Comparison of ENCODE assay signal across 8 cellular contexts in the genomic region with DNA sequence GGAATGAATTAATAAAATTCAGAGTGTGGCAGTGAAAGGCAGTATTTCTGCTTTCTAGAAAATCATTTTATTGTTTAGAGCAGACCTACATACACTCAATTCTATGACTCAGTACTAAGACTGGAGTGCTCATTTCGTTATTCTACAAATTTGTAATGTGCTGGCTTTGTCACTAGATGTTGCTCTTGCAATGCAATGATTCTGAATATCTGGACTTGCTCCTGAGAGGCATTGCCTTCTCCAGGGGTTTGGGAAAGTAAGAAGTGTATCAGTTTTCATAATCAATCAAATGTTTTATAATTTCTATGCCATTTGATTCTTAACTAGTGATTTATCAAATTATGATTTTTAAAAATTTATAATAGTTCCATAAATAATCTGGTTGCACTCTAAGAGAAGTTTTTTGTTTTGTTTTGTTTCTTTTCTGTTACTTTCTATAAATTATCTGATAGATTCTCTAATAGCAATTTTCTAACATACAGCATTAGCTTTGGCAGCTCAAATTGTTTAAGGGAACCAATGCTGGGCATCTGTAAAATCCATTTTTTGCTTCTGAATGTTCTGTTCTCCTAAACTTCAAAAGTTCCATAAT.
DNase-seq lines count a peak whose midpoint lies in the region; ATAC-seq, FAIRE-seq and TF ChIP-seq lines count a peak whose summit lies in the region.

No MANE protein-coding gene starts in this region.

- CTCF ChIA-PET in A549 (lab: Yijun Ruan, JAX) (interaction anchor here (0.7 to 15.1 kb wide), 18 partner anchors 10 to 473 kb away, joined by 3 to 175 read pairs (median 4); no protein-coding TSS in a partner anchor), HEK293 (lab: Yijun Ruan, JAX) (interaction anchor here (0.7 to 6.5 kb wide), 20 partner anchors 11 to 498 kb away, joined by 3 to 127 read pairs (median 4); no protein-coding TSS in a partner anchor), endothelial cell of umbilical vein (lab: Charles Lee) (interaction anchor here (0.8 to 9.8 kb wide), 10 partner anchors 10 to 472 kb away, joined by 3 to 186 read pairs (median 4); no protein-coding TSS in a partner anchor)

- H3K9me3 Mint-ChIP-seq in naive B cell, result no peaks in the 10 kb centered on the region
- H3K9me3 Mint-ChIP-seq in activated T-helper 1 cell treated with anti-CD3 and anti-CD28 coated beads, Interleukin-12 subunit alpha, Interleukin-12 subunit beta, Interleukin-2, Interleukin-4 antibody, amounts not matched to agents 30 ng/mL and 10 ng/mL and 1 ng/mL, durations not matched to agents 14 hours and 24 hours and 36 hours, result no peaks in the 10 kb centered on the region

- DNase-seq in A549 (ENCODE audit: low read depth in 1 of 2, low spot score in 1 of 2), result peak; percentile 55 to 75
- peak; percentile 52 for DNase-seq in GM10266 (ENCODE audit: extremely low spot score)
- peak; percentile 42 for DNase-seq in LNCaP clone FGC (ENCODE audit: low read depth)
- DNase-seq in SJCRH30, result peak; percentile 8 to 69
- peak; percentile 89 for DNase-seq in endothelial cell of umbilical vein (ENCODE audit: low read depth, low spot score)
- DNase-seq in naive B cell, result peak; percentile 48
- no peak for DNase-seq in activated T-helper 1 cell treated with anti-CD3 and anti-CD28 coated beads, Interleukin-12 subunit alpha, Interleukin-12 subunit beta, Interleukin-2, Interleukin-4 antibody, amounts not matched to agents 30 ng/mL and 10 ng/mL and 1 ng/mL, durations not matched to agents 14 hours and 24 hours and 36 hours (ENCODE audit: low spot score)

- FAIRE-seq in A549 (lab: Jason Lieb, UNC) (peak; percentile 88), endothelial cell of umbilical vein (lab: Jason Lieb, UNC) (peak; percentile 81)

- H3K79me2 ChIP-seq in endothelial cell of umbilical vein (ENCODE audit: control insufficient read depth, insufficient read depth, low read length), result no peaks in the 10 kb centered on the region

- H3K4me1 ChIP-seq in A549 (peaks cover 53% of the 10 kb centered on the region), HEK293 (ENCODE audit: control insufficient read depth, insufficient read depth, low read length) (no peaks in the 10 kb centered on the region), SJCRH30 (peaks cover 8% of the 10 kb centered on the region), endothelial cell of umbilical vein (ENCODE audit: control insufficient read depth, extremely low read depth, insufficient read depth, low read length) (peaks cover 6% of the 10 kb centered on the region)

- H3K27ac Mint-ChIP-seq in naive B cell, result peak overlapping the region in 3 of 6 donors; percentile 17 to 87 (median 78)
- H3K27ac Mint-ChIP-seq in activated T-helper 1 cell treated with anti-CD3 and anti-CD28 coated beads, Interleukin-12 subunit alpha, Interleukin-12 subunit beta, Interleukin-2, Interleukin-4 antibody, amounts not matched to agents 30 ng/mL and 10 ng/mL and 1 ng/mL, durations not matched to agents 14 hours and 24 hours and 36 hours, result no peak overlapping the region

- no peak overlapping the region for H2AFZ ChIP-seq in endothelial cell of umbilical vein (ENCODE audit: low read depth, low read length)

- H3K36me3 ChIP-seq in HEK293 (ENCODE audit: control insufficient read depth in 2 of 2, insufficient read depth in 1 of 2, low read length in 2 of 2), result no peaks in the 10 kb centered on the region
- H3K36me3 ChIP-seq in SJCRH30, result no peaks in the 10 kb centered on the region
- no peaks in the 10 kb centered on the region for H3K36me3 ChIP-seq in endothelial cell of umbilical vein (ENCODE audit: control insufficient read depth in 2 of 2, extremely low read depth in 1 of 2, insufficient read depth in 2 of 2, low read length in 2 of 2)

- H3K4me2 ChIP-seq in A549, result peak overlapping the region; percentile 46; the same call in 2 of the 3 replicates
- H3K4me2 ChIP-seq in endothelial cell of umbilical vein (ENCODE audit: insufficient read depth, low read length), result no peak overlapping the region

- H3K4me3 ChIP-seq in A549 (no peak overlapping the region), HEK293 (ENCODE audit: low read depth, low read length) (no peak overlapping the region), LNCaP clone FGC (ENCODE audit: low read depth, low read length) (no peak overlapping the region), SJCRH30 (no peak overlapping the region), endothelial cell of umbilical vein (replicated peaks in 1 of 3; ENCODE audit: insufficient read depth in 1 of 3, low read depth in 1 of 3, low read length in 3 of 3) (no peak overlapping the region)

- no peaks in the 10 kb centered on the region for H3K27me3 ChIP-seq in SJCRH30
- no peaks in the 10 kb centered on the region for H3K27me3 ChIP-seq in endothelial cell of umbilical vein (ENCODE audit: control insufficient read depth in 2 of 2, insufficient read depth in 2 of 2, low read length in 2 of 2)

- peaks cover 13 to 24% (median 18%) of the 10 kb centered on the region in 3 donors for H3K4me1 Mint-ChIP-seq in naive B cell
- peaks cover 68% of the 10 kb centered on the region for H3K4me1 Mint-ChIP-seq in activated T-helper 1 cell treated with anti-CD3 and anti-CD28 coated beads, Interleukin-12 subunit alpha, Interleukin-12 subunit beta, Interleukin-2, Interleukin-4 antibody, amounts not matched to agents 30 ng/mL and 10 ng/mL and 1 ng/mL, durations not matched to agents 14 hours and 24 hours and 36 hours (ENCODE audit: low read depth)

- H3K9me1 ChIP-seq in endothelial cell of umbilical vein (replicated peaks; ENCODE audit: control insufficient read depth, extremely low read depth, insufficient read depth, low read length), result no peaks in the 10 kb centered on the region

- POLR2A ChIA-PET in A549 (lab: Yijun Ruan, JAX), result no interaction called here
- POLR2A ChIA-PET in HEK293 (lab: Yijun Ruan, JAX), result no interaction called here
- POLR2A ChIA-PET in endothelial cell of umbilical vein (lab: Charles Lee), result interaction anchor here (0.7 kb wide), 1 partner anchor 79 kb away, joined by 3 read pairs; no protein-coding TSS in a partner anchor

- H3K36me3 Mint-ChIP-seq in naive B cell, result no peaks in the 10 kb centered on the region
- H3K36me3 Mint-ChIP-seq in activated T-helper 1 cell treated with anti-CD3 and anti-CD28 coated beads, Interleukin-12 subunit alpha, Interleukin-12 subunit beta, Interleukin-2, Interleukin-4 antibody, amounts not matched to agents 30 ng/mL and 10 ng/mL and 1 ng/mL, durations not matched to agents 14 hours and 24 hours and 36 hours (ENCODE audit: low read depth), result peaks cover 1% of the 10 kb centered on the region

- no TSS peak for BruUV-seq in endothelial cell of umbilical vein (replicated peaks; lab: Mats Ljungman, UMichigan)

- peak; percentile 95 for TF ChIP-seq RAD21 in A549 (conservative IDR thresholded peaks at IDR 0.05 in 1 of 2, IDR thresholded peaks at IDR 0.05 in 1 of 2)

- ATAC-seq in A549 (peak; percentile 89 to 91), naive B cell (ENCODE audit: low read depth in 2 of 2) (peak; percentile 73 to 75)

- dilution Hi-C loops in endothelial cell of umbilical vein (cut with MboI; ENCODE audit: extremely low pct_ligation_motif_present, low sequenced_read_pairs), result loop anchor here (25.0 kb wide), 1 partner anchor 209 kb away; no protein-coding TSS in a partner anchor

- peak; percentile 84 for TF ChIP-seq CTCF in A549 (IDR thresholded peaks at IDR 0.05)
- peak; percentile 84 for TF ChIP-seq CTCF in GM10266 (IDR thresholded peaks at IDR 0.05; ENCODE audit: control insufficient read depth, insufficient read depth, low read depth, missing control alignments)
- peak; percentile 59; the same call in 1 of the 2 replicates for TF ChIP-seq CTCF in HEK293 (tag by site-specific recombination; IDR thresholded peaks at IDR 0.05)
- peak; percentile 88 for TF ChIP-seq CTCF in LNCaP clone FGC (IDR thresholded peaks at IDR 0.05; ENCODE audit: control insufficient read depth, extremely low read depth, insufficient read depth)
- peak; percentile 60 for TF ChIP-seq CTCF in endothelial cell of umbilical vein (IDR thresholded peaks at IDR 0.05; ENCODE audit: extremely low read depth in 1 of 2, insufficient read depth in 1 of 2, low read depth in 1 of 2, low read length in 2 of 2)

- no peaks in the 10 kb centered on the region for H3K27me3 Mint-ChIP-seq in naive B cell
- no peaks in the 10 kb centered on the region for H3K27me3 Mint-ChIP-seq in activated T-helper 1 cell treated with anti-CD3 and anti-CD28 coated beads, Interleukin-12 subunit alpha, Interleukin-12 subunit beta, Interleukin-2, Interleukin-4 antibody, amounts not matched to agents 30 ng/mL and 10 ng/mL and 1 ng/mL, durations not matched to agents 14 hours and 24 hours and 36 hours (ENCODE audit: insufficient read depth)

- H4K20me1 ChIP-seq in endothelial cell of umbilical vein (replicated peaks; ENCODE audit: control insufficient read depth, extremely low read depth, insufficient read depth, low read length), result no peaks in the 10 kb centered on the region

- no peaks in the 10 kb centered on the region for H3K9me3 ChIP-seq in A549
- H3K9me3 ChIP-seq in HEK293 (ENCODE audit: control insufficient read depth, insufficient read depth, low read depth, low read length), result no peaks in the 10 kb centered on the region
- no peaks in the 10 kb centered on the region for H3K9me3 ChIP-seq in SJCRH30 (replicated peaks)
- H3K9me3 ChIP-seq in endothelial cell of umbilical vein (replicated peaks; ENCODE audit: control insufficient read depth, insufficient read depth, low read length), result no peaks in the 10 kb centered on the region

- TF ChIP-seq EP300 in A549 (IDR thresholded peaks at IDR 0.05), result no peak

- TF ChIP-seq POLR2A in A549 (IDR thresholded peaks at IDR 0.05; ENCODE audit: low read length), result no peak
- TF ChIP-seq POLR2A in endothelial cell of umbilical vein (IDR thresholded peaks at IDR 0.05; ENCODE audit: low read depth, low read length), result no peak

- H3K4me3 Mint-ChIP-seq in naive B cell, result peak overlapping the region in 1 of 8 donors; percentile 31
- H3K4me3 Mint-ChIP-seq in activated T-helper 1 cell treated with anti-CD3 and anti-CD28 coated beads, Interleukin-12 subunit alpha, Interleukin-12 subunit beta, Interleukin-2, Interleukin-4 antibody, amounts not matched to agents 30 ng/mL and 10 ng/mL and 1 ng/mL, durations not matched to agents 14 hours and 24 hours and 36 hours, result no peak overlapping the region

- intact Hi-C loops in endothelial cell of umbilical vein (cut with micrococcal nuclease), result loop anchor here (1.0 kb wide), 8 partner anchors 79 to 499 kb away; a partner anchor contains a TSS
- intact Hi-C loops in activated T-helper 1 cell treated with anti-CD3 and anti-CD28 coated beads, Interleukin-12 subunit alpha, Interleukin-12 subunit beta, Interleukin-2, Interleukin-4 antibody, amounts not matched to agents 30 ng/mL and 10 ng/mL and 1 ng/mL, durations not matched to agents 14 hours and 24 hours and 36 hours (cut with micrococcal nuclease), result loop anchor here (1.0 kb wide), 3 partner anchors 23 to 193 kb away; no protein-coding TSS in a partner anchor

- no peak overlapping the region for H3K9ac ChIP-seq in endothelial cell of umbilical vein (replicated peaks; ENCODE audit: extremely low read depth, insufficient read depth, low read length)

- peak overlapping the region; percentile 81 to 87 for H3K27ac ChIP-seq in A549
- no peak overlapping the region for H3K27ac ChIP-seq in HEK293 (ENCODE audit: extremely low read depth, low read depth, low read length)
- H3K27ac ChIP-seq in SJCRH30, result no peak overlapping the region
- no peak overlapping the region for H3K27ac ChIP-seq in endothelial cell of umbilical vein (ENCODE audit: insufficient read depth, low read depth, low read length)

- 0% methylated on average over 1 of the region's 1 CpG for WGBS in A549 (ENCODE audit: missing lambda C conversion rate)

Comparison
In these comparisons a context has a peak if more than half of its experiments do, and no peak if none do; other contexts are left out.
1. H3K27ac ChIP-seq: peak in A549 (2 of 2); none in HEK293 (single experiment), SJCRH30 (single experiment) and endothelial cell of umbilical vein (single experiment).
2. Peak in every context shown above with its lines, with median percentiles within 50 percentile points of each other: CTCF ChIP-seq.